ENCODE assay signal across 18 cellular contexts in genomic region chr11:133081020-133081419, GRCh38.
"Had no signal": no experiment of that assay in that cellular context is flagged by ENCODE, and none has a peak within 500 bp of the region (broad histone marks: within the 10 kb centered on the region; RNA-seq: fewer than 3 reads in every experiment).

No MANE protein-coding gene starts in this region.

- H3K27ac ChIP-seq: esophagus squamous epithelium, foreskin keratinocyte, psoas muscle had no signal

- H3K4me3 ChIP-seq: esophagus squamous epithelium, psoas muscle had no signal

- H3K9me3 ChIP-seq: esophagus squamous epithelium, psoas muscle had no signal

- H3K36me3 ChIP-seq: esophagus squamous epithelium had no signal

- H3K4me1 ChIP-seq: foreskin keratinocyte, psoas muscle had no signal

- DNase-seq: activated B cell treated with CpG ODN at 0.5 μM for 24 hours; activated CD4-positive, alpha-beta T cell treated with anti-CD3 and anti-CD28 coated beads, Interleukin-2, amount 10 ng/mL, durations not matched to agents 24 days and 14 days; activated naive CD4-positive, alpha-beta T cell; activated naive CD8-positive, alpha-beta T cell treated with anti-CD3 and anti-CD28 coated beads, Interleukin-2, amount 50 U/mL, for 24 hours; esophagus squamous epithelium; head of caudate nucleus; islet precursor cell; mammary epithelial cell; natural killer cell; psoas muscle; stimulated activated CD4-positive, alpha-beta T cell treated with anti-CD3 and anti-CD28 coated beads, Interleukin-2, amount 100 ng/mL, for 24 hours; stimulated activated naive CD4-positive, alpha-beta T cell; substantia nigra; trophoblast cell had no signal

- FAIRE-seq: astrocyte had no signal

- ATAC-seq: activated naive CD8-positive, alpha-beta T cell treated with anti-CD3 and anti-CD28 coated beads, Interleukin-2, amount 50 U/mL, for 24 hours; foreskin keratinocyte; left lobe of liver; natural killer cell; psoas muscle; sciatic nerve had no signal

- H3K27me3 ChIP-seq: foreskin keratinocyte had no signal
